ENCODE assay signal across 8 cellular contexts in the genomic region with DNA sequence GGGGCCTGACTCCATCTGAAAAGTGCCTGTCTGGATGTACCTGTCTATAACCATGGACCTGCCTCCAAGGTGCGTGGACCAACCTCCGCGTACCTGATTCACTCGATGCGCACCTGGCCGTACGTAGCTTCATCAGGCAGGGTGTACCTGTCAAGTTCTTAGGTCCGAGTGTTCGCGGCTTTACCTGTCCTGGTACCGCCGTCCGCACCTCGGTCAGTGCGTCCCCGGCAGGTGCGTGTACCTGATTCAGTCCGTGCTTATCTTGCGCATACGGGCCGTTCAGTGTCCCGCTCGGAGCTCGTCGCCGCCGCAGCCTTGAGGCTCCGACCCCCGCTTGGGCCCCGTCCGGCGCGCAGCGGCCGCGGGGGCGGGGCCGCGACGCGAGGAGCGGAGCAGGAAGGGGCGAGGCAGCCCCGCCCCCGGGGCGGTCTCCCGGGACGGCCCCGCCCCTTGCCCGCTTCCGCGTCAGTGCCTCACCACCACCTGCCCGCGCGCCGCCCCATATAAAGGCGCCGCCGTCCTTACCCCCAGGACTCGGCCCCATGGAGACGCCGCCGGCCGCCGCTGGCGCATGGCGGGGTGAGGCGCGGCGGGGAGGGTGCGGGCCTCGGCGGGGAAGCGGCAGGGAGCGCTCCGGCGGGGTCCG. TPM values are rescaled to one million over a fixed set of nuclear protein-coding genes. Genes with fewer than 3 reads are reported as not detected.
DNase-seq lines count a peak whose midpoint lies in the region; ATAC-seq and TF ChIP-seq lines count a peak whose summit lies in the region.

TSS of gene ZC3H12A (plus strand) at position 530 of the 646 bp plus-strand sequence. CDS start 917 bp downstream, outside the sequence.

- peak within 1 kb of the TSS; percentile 0 to 98 (median 69) for H3K4me3 ChIP-seq in adrenal gland

- intact Hi-C loops in adrenal gland (cut with DNase I) (no loop called here), left cardiac atrium (cut with DNase I) (no loop called here)

- peak within 1 kb of the TSS; percentile 99 for H3K4me3 Mint-ChIP-seq in T-helper 1 cell treated with Interleukin-12 subunit alpha and Interleukin-12 subunit beta and Interleukin-4 antibody, amounts not matched to agents 30 μg/mL and 1 μg/mL, for 36 hours
- H3K4me3 Mint-ChIP-seq in progenitor cell of endocrine pancreas (ENCODE audit: low read depth): peak within 1 kb of the TSS; percentile 77

- H3K27ac ChIP-seq in adrenal gland: peak within 1 kb of the TSS; percentile 72 to 98 (median 90)

- H3K36me3 Mint-ChIP-seq in T-helper 1 cell treated with Interleukin-12 subunit alpha and Interleukin-12 subunit beta and Interleukin-4 antibody, amounts not matched to agents 30 μg/mL and 1 μg/mL, for 36 hours (ENCODE audit: low read depth): peaks cover 43% of the 10 kb centered on the region
- H3K36me3 Mint-ChIP-seq in progenitor cell of endocrine pancreas (ENCODE audit: insufficient read depth): peaks cover 2% of the 10 kb centered on the region

- H3K27ac Mint-ChIP-seq in T-helper 1 cell treated with Interleukin-12 subunit alpha and Interleukin-12 subunit beta and Interleukin-4 antibody, amounts not matched to agents 30 μg/mL and 1 μg/mL, for 36 hours: peak within 1 kb of the TSS; percentile 87
- peak within 1 kb of the TSS; percentile 71 for H3K27ac Mint-ChIP-seq in progenitor cell of endocrine pancreas

- H3K4me1 ChIP-seq in adrenal gland (replicated peaks in 1 of 2): peaks cover 60 to 78% of the 10 kb centered on the region in 2 donors

- H3K36me3 ChIP-seq in adrenal gland (replicated peaks in 1 of 2): peaks cover 0 to 14% of the 10 kb centered on the region in 2 donors

- no peak for TF ChIP-seq CTCF in adrenal gland (IDR thresholded peaks at IDR 0.05)
- TF ChIP-seq CTCF in progenitor cell of endocrine pancreas (IDR thresholded peaks at IDR 0.05; ENCODE audit: unreplicated experiment): no peak

- no peaks in the 10 kb centered on the region for H3K27me3 Mint-ChIP-seq in T-helper 1 cell treated with Interleukin-12 subunit alpha and Interleukin-12 subunit beta and Interleukin-4 antibody, amounts not matched to agents 30 μg/mL and 1 μg/mL, for 36 hours (ENCODE audit: low read depth)
- peaks cover 27% of the 10 kb centered on the region for H3K27me3 Mint-ChIP-seq in progenitor cell of endocrine pancreas

- no peaks in the 10 kb centered on the region for H3K9me3 Mint-ChIP-seq in T-helper 1 cell treated with Interleukin-12 subunit alpha and Interleukin-12 subunit beta and Interleukin-4 antibody, amounts not matched to agents 30 μg/mL and 1 μg/mL, for 36 hours
- no peaks in the 10 kb centered on the region for H3K9me3 Mint-ChIP-seq in progenitor cell of endocrine pancreas (ENCODE audit: low read depth)

- peaks cover 35% of the 10 kb centered on the region for H3K4me1 Mint-ChIP-seq in T-helper 1 cell treated with Interleukin-12 subunit alpha and Interleukin-12 subunit beta and Interleukin-4 antibody, amounts not matched to agents 30 μg/mL and 1 μg/mL, for 36 hours (ENCODE audit: low read depth)
- peaks cover 14% of the 10 kb centered on the region for H3K4me1 Mint-ChIP-seq in progenitor cell of endocrine pancreas (ENCODE audit: low read depth)

- TF ChIP-seq POLR2A in adrenal gland (IDR thresholded peaks at IDR 0.05): peak; percentile 98 to 99

- ATAC-seq in HG02571 (IDR thresholded peaks at IDR 0.05; ENCODE audit: unreplicated experiment): peak; percentile 48
- ATAC-seq in left cardiac atrium: peak; percentile 81 to 92

- no peaks in the 10 kb centered on the region for H3K27me3 ChIP-seq in adrenal gland

- no peaks in the 10 kb centered on the region for H3K9me3 ChIP-seq in adrenal gland (replicated peaks in 1 of 3)

- WGBS in adrenal gland, 4 donors: 0 to 1% (median 0%) methylated on average over 21 to 78 of the region's 78 CpGs; no CpG with 5 or more reads in 1 of the 4 donors

- peak; percentile 71 for DNase-seq in GM04504 (ENCODE audit: low read depth)
- DNase-seq in NCI-H1105 treated with DMSO at 0.1 percent for 48 hours (lab: John Stamatoyannopoulos, UW): peak; percentile 78
- DNase-seq in adrenal gland: peak; percentile 91 to 96 (median 94)
- DNase-seq in left cardiac atrium: peak; percentile 93
- peak; percentile 85 for DNase-seq in progenitor cell of endocrine pancreas (ENCODE audit: low spot score, unreplicated experiment)
- peak; percentile 93 for DNase-seq in ureter (ENCODE audit: low spot score)

RNA-seq across cellular contexts. Expression of gene ZC3H12A, which starts in this region (rescaled TPM):
- 10 to 100 TPM in 7 of 8 donors, 1 to 10 TPM in 1; 5.8 to 53.0 (median 19.8) TPM for total RNA-seq in adrenal gland
- 10 to 100 TPM in 2 of 3 donors, 1 to 10 TPM in 1; 3.2 to 17.0 (median 11.8) TPM for polyA plus RNA-seq in adrenal gland
- total RNA-seq in left cardiac atrium: 10 to 100 TPM in 1 of 2 donors, 1 to 10 TPM in 1; 6.4 to 13.7 TPM
- total RNA-seq in progenitor cell of endocrine pancreas: 3.0 TPM in 2 replicates
- total RNA-seq in ureter: 56.6 TPM

Comparison
In these comparisons a context has a peak if more than half of its experiments do, and no peak if none do; other contexts are left out.
1. Peak in every context shown above with its lines: DNase-seq, ATAC-seq, H3K4me3 ChIP-seq and H3K27ac ChIP-seq.